In the genomic region with DNA sequence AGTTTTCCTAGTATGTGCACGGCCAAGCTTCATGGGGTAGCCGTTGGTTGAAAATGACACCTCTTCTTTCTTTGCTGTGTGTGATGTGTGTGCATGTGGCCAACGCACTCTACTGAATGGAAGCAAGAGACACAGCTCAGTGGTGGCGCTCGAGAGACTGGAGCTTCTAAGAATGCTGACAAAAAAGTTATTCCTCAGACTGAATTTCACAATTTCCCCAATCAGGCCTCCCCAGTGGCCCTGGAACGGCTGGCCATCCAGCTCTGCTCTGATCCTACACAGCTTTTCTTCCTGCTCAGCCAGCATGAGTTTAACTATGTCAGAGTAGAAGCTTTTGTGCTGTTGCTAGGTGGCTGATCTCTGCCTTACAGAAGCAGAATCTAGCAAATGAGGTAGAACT, we compare ENCODE assay signal across 11 cellular contexts.
DNase-seq lines count a peak whose midpoint lies in the region; ATAC-seq and TF ChIP-seq lines count a peak whose summit lies in the region.
"Had no signal": no experiment of that assay in that cellular context is flagged by ENCODE, and none has a peak within 500 bp of the region (broad histone marks: within the 10 kb centered on the region; RNA-seq: fewer than 3 reads in every experiment).

No MANE protein-coding gene starts in this region.

- H3K4me1 Mint-ChIP-seq in dendritic cell treated with granulocyte-macrophage colony-stimulating factor and Interleukin-4, amounts not matched to agents 40 ng/mL and 50 ng/mL, for 4 days (ENCODE audit: low read depth) = peaks cover 22% of the 10 kb centered on the region

- TF ChIP-seq RAD21 in IMR-90 (IDR thresholded peaks at IDR 0.05; ENCODE audit: low read length) (no peak), liver (IDR thresholded peaks at IDR 0.05) (peak; percentile 25 to 48)

- no peak overlapping the region for H3K56ac ChIP-seq in IMR-90 (ENCODE audit: extremely low read depth, insufficient read depth, low read length)

- peak overlapping the region; percentile 51; the same call in 1 of the 2 replicates for H3K4ac ChIP-seq in IMR-90 (ENCODE audit: low read depth, low read length)

- H2BK15ac ChIP-seq in IMR-90 (ENCODE audit: low read depth, low read length) = no peak overlapping the region; the same call in 2 of the 3 replicates

- H2AK5ac ChIP-seq in IMR-90 (ENCODE audit: low read depth, low read length) = no peak overlapping the region

- no peaks in the 10 kb centered on the region for H3K36me3 ChIP-seq in IMR-90 (ENCODE audit: control insufficient read depth, insufficient read depth, low read length)
- no peaks in the 10 kb centered on the region for H3K36me3 ChIP-seq in liver (ENCODE audit: control insufficient read depth in 4 of 4, insufficient read depth in 3 of 4, low read depth in 1 of 4, low read length in 3 of 4)
- H3K36me3 ChIP-seq: prostate gland had no signal

- H3K4me3 Mint-ChIP-seq in dendritic cell treated with granulocyte-macrophage colony-stimulating factor and Interleukin-4, amounts not matched to agents 40 ng/mL and 50 ng/mL, for 4 days = no peak overlapping the region

- CTCF ChIA-PET in IMR-90 (lab: Yijun Ruan, JAX) = interaction anchor here (0.9 to 1.2 kb wide), 5 partner anchors 18 to 1031 kb away, joined by 3 to 6 read pairs (median 4); no protein-coding TSS in a partner anchor

- intact Hi-C loops in IMR-90 (cut with micrococcal nuclease) = loop anchor here (1.0 to 10.0 kb wide), 3 partner anchors 159 to 1225 kb away; partner anchors contain the start of gene PLXDC2
- intact Hi-C loops in dendritic cell treated with granulocyte-macrophage colony-stimulating factor and Interleukin-4, amounts not matched to agents 40 ng/mL and 50 ng/mL, for 4 days (cut with micrococcal nuclease) = loop anchor here (5.0 kb wide), 1 partner anchor 33 kb away; no protein-coding TSS in a partner anchor

- 0 out of 2 replicates have a peak overlapping the region, but pooled peaks have one; percentile 57 for H4K91ac ChIP-seq in IMR-90 (ENCODE audit: insufficient read depth, low read depth, low read length)

- H3K23ac ChIP-seq in IMR-90 (ENCODE audit: low read depth, low read length) = no peak overlapping the region

- H4K8ac ChIP-seq in IMR-90 (ENCODE audit: low read depth in 2 of 2, low read length in 2 of 2) = peak overlapping the region in 1 of 2 experiments; percentile 68; a peak in 2 of 4 replicates

- no peaks in the 10 kb centered on the region for H3K9me3 ChIP-seq in IMR-90 (ENCODE audit: control insufficient read depth, insufficient read depth, low read length)
- H3K9me3 ChIP-seq in liver (ENCODE audit: control insufficient read depth in 4 of 4, low read length in 3 of 4) = no peaks in the 10 kb centered on the region
- H3K9me3 ChIP-seq: prostate gland had no signal

- H3K9me1 ChIP-seq in IMR-90 (ENCODE audit: insufficient read depth, low read length) = no peaks in the 10 kb centered on the region

- no peak overlapping the region for H3K4me2 ChIP-seq in IMR-90 (ENCODE audit: low read depth, low read length)

- no peaks in the 10 kb centered on the region for H3K27me3 Mint-ChIP-seq in dendritic cell treated with granulocyte-macrophage colony-stimulating factor and Interleukin-4, amounts not matched to agents 40 ng/mL and 50 ng/mL, for 4 days

- BruUV-seq in IMR-90 (replicated peaks; lab: Mats Ljungman, UMichigan) = no TSS peak

- H2AK9ac ChIP-seq in IMR-90 (replicated peaks; ENCODE audit: low read depth, low read length, poor library complexity) = no peak overlapping the region

- H3K27me3 ChIP-seq in IMR-90 (ENCODE audit: control insufficient read depth, insufficient read depth, low read length) (no peaks in the 10 kb centered on the region), liver (ENCODE audit: control insufficient read depth in 4 of 4, insufficient read depth in 4 of 4, low read length in 3 of 4) (no peaks in the 10 kb centered on the region)

- peak overlapping the region; percentile 73 for H3K27ac Mint-ChIP-seq in dendritic cell treated with granulocyte-macrophage colony-stimulating factor and Interleukin-4, amounts not matched to agents 40 ng/mL and 50 ng/mL, for 4 days

- peak overlapping the region; percentile 49; the same call in 1 of the 2 replicates for H3K14ac ChIP-seq in IMR-90 (replicated peaks; ENCODE audit: low read depth, low read length)

- H3K79me1 ChIP-seq in IMR-90 (ENCODE audit: low read depth in 1 of 2, low read length in 2 of 2) = no peaks in the 10 kb centered on the region

- peak; percentile 39 for TF ChIP-seq CTCF in IMR-90 (conservative IDR thresholded peaks at IDR 0.05; ENCODE audit: low read depth, low read length)
- TF ChIP-seq CTCF in liver (IDR thresholded peaks at IDR 0.05; ENCODE audit: low read depth, low read length, missing input control) = no peak

- H2BK120ac ChIP-seq in IMR-90 (ENCODE audit: low read depth, low read length) = peak overlapping the region; percentile 71

- H3K4me1 ChIP-seq in IMR-90 (ENCODE audit: control insufficient read depth, insufficient read depth, low read length) (peaks cover 5% of the 10 kb centered on the region), liver (ENCODE audit: control insufficient read depth in 4 of 4, insufficient read depth in 4 of 4, low read length in 3 of 4) (peaks cover 0 to 4% (median 1%) of the 10 kb centered on the region in 4 donors)
- H3K4me1 ChIP-seq: prostate gland had no signal

- H2AFZ ChIP-seq in IMR-90 (replicated peaks; ENCODE audit: low read length, poor library complexity) = peak overlapping the region; percentile 80

- H2BK5ac ChIP-seq in IMR-90 (ENCODE audit: low read depth, low read length, poor library complexity, severe bottlenecking) = peak overlapping the region; percentile 49

- dilution Hi-C loops in IMR-90 (cut with HindIII; ENCODE audit: low sequenced_read_pairs, unreplicated experiment) = no loop called here

- H2BK20ac ChIP-seq in IMR-90 (ENCODE audit: low read depth, low read length) = peak overlapping the region; percentile 59; the same call in 1 of the 2 replicates

- H3K9me3 Mint-ChIP-seq in dendritic cell treated with granulocyte-macrophage colony-stimulating factor and Interleukin-4, amounts not matched to agents 40 ng/mL and 50 ng/mL, for 4 days = no peaks in the 10 kb centered on the region

- no peaks in the 10 kb centered on the region for H4K20me1 ChIP-seq in IMR-90 (ENCODE audit: insufficient read depth, low read length)

- DNase-seq in IMR-90 (peak; percentile 67), stromal cell of bone marrow (ENCODE audit: low read depth) (peak; percentile 83), KBM-7 (no peak), NCI-H146 treated with DMSO at 0.1 percent for 48 hours (lab: John Stamatoyannopoulos, UW; ENCODE audit: unreplicated experiment) (no peak)
- DNase-seq: activated CD4-positive, alpha-beta T cell treated with anti-CD3 and anti-CD28 coated beads for 1 hour; NCI-H187 treated with DMSO at 0.1 percent for 48 hours had no signal

- peak; percentile 97 for ATAC-seq in IMR-90 (ENCODE audit: low read depth)
- no peak for ATAC-seq in GM21390 (IDR thresholded peaks at IDR 0.05; ENCODE audit: unreplicated experiment)
- ATAC-seq in GM18505 (IDR thresholded peaks at IDR 0.05; ENCODE audit: unreplicated experiment) = no peak

- no CpG with 5 or more reads among the region's 6 CpGs for WGBS in IMR-90 (ENCODE audit: extremely low coverage in 2 of 2, insufficient read length in 1 of 2), 2 experiments
- 74% methylated on average over 6 of the region's 6 CpGs for WGBS in liver

- H3K9ac ChIP-seq in IMR-90 (ENCODE audit: low read depth, low read length) (no peak overlapping the region), liver (ENCODE audit: low read depth in 1 of 2, low read length in 2 of 2) (no peak overlapping the region)

- H3K18ac ChIP-seq in IMR-90 (ENCODE audit: low read depth, low read length) = peak overlapping the region; percentile 40; the same call in 1 of the 2 replicates

- TF ChIP-seq POLR2A in IMR-90 (IDR thresholded peaks at IDR 0.05; ENCODE audit: low read depth, low read length) (no peak), GM18505 (IDR thresholded peaks at IDR 0.05; ENCODE audit: borderline replicate concordance, extremely low read depth, insufficient read depth, insufficient read length) (no peak)

- H3K4me3 ChIP-seq in IMR-90 (ENCODE audit: insufficient read depth, low read depth, low read length) (no peak overlapping the region), liver (ENCODE audit: low read depth in 1 of 3, low read length in 3 of 3) (no peak overlapping the region)
- H3K4me3 ChIP-seq: prostate gland had no signal

- H4K5ac ChIP-seq in IMR-90 (ENCODE audit: low read depth, low read length) = peak overlapping the region; percentile 5; the same call in 1 of the 2 replicates

- in situ Hi-C loops in IMR-90 (cut with MboI; ENCODE audit: low sequenced_read_pairs) (no loop called here), KBM-7 (cut with MboI; ENCODE audit: low pct_unique_long_range_greater_than_20kb, low sequenced_read_pairs) (no loop called here)

- POLR2A ChIA-PET in IMR-90 (lab: Charles Lee; ENCODE audit: unreplicated experiment) = interaction anchor here (0.5 to 0.6 kb wide), 3 partner anchors 42 to 64 kb away, joined by 3 read pairs; no protein-coding TSS in a partner anchor

- no peak overlapping the region for H3K27ac ChIP-seq in IMR-90 (ENCODE audit: insufficient read depth, low read length)
- H3K27ac ChIP-seq in liver (ENCODE audit: low read depth in 1 of 2, low read length in 2 of 2) = no peak overlapping the region
- H3K27ac ChIP-seq: prostate gland had no signal

- no peaks in the 10 kb centered on the region for H3K36me3 Mint-ChIP-seq in dendritic cell treated with granulocyte-macrophage colony-stimulating factor and Interleukin-4, amounts not matched to agents 40 ng/mL and 50 ng/mL, for 4 days (ENCODE audit: low read depth)

TF ChIP-seq in IMR-90, 13 proteins besides CTCF, POLR2A, EP300 and RAD21:
- TF ChIP-seq CEBPB (IDR thresholded peaks at IDR 0.05; ENCODE audit: low read depth, low read length) (peak; percentile 53; the same call in 1 of the 2 replicates), CHD1 (IDR thresholded peaks at IDR 0.05; ENCODE audit: low read depth, low read length) (no peak)

TF ChIP-seq in liver, 16 proteins besides CTCF, POLR2A, EP300 and RAD21:
- TF ChIP-seq RXRA (IDR thresholded peaks at IDR 0.05) = no peak
- peak; percentile 16 for TF ChIP-seq NR2F2 (IDR thresholded peaks at IDR 0.05)

Comparison
In these comparisons a context has a peak if more than half of its experiments do, and no peak if none do; other contexts are left out.
1. DNase-seq: peak in IMR-90 (single experiment) and stromal cell of bone marrow (single experiment); none in KBM-7 (single experiment) and NCI-H146 treated with DMSO at 0.1 percent for 48 hours (single experiment).